ENCODE assay signal across 8 cellular contexts in genomic region chr5:138641547-138642298, GRCh38.
DNase-seq lines count a peak whose midpoint lies in the region; ATAC-seq and TF ChIP-seq lines count a peak whose summit lies in the region.

No MANE protein-coding gene starts in this region.

- H2BK12ac ChIP-seq in mesenchymal stem cell (ENCODE audit: low read length in 2 of 2), result no peak overlapping the region

- no peaks in the 10 kb centered on the region for H3K9me3 ChIP-seq in mesenchymal stem cell (ENCODE audit: control insufficient read depth, low read length)

- no peak overlapping the region for H2AFZ ChIP-seq in mesenchymal stem cell (ENCODE audit: low read depth, low read length)

- peak; percentile 75 for ATAC-seq in effector memory CD8-positive, alpha-beta T cell (replicated peaks)
- no peak for ATAC-seq in HG03135 (IDR thresholded peaks at IDR 0.05; ENCODE audit: unreplicated experiment)

- no peaks in the 10 kb centered on the region for H3K4me1 ChIP-seq in mesenchymal stem cell (ENCODE audit: control insufficient read depth, insufficient read depth, low read depth, low read length)

- H3K27me3 Mint-ChIP-seq in activated CD4-positive, alpha-beta memory T cell treated with anti-CD3 and anti-CD28 coated beads, Interleukin-2, amount 10 ng/mL, durations not matched to agents 7 days and 5 days, result peaks cover 71% of the 10 kb centered on the region
- peaks cover 68 to 95% of the 10 kb centered on the region in 2 donors for H3K27me3 Mint-ChIP-seq in effector memory CD8-positive, alpha-beta T cell

- no peak overlapping the region for H3K23ac ChIP-seq in mesenchymal stem cell (ENCODE audit: low read length in 2 of 2)

- H3K27me3 ChIP-seq in mesenchymal stem cell (ENCODE audit: control insufficient read depth in 1 of 2, insufficient read depth in 1 of 2, low read length in 2 of 2), result peaks cover 15 to 22% of the 10 kb centered on the region in 2 experiments

- CTCF ChIA-PET in activated CD4-positive, alpha-beta memory T cell treated with anti-CD3 and anti-CD28 coated beads, Interleukin-2, amount 10 ng/mL, durations not matched to agents 7 days and 5 days (lab: Charles Lee), result interaction anchor here (0.5 to 1.6 kb wide), 12 partner anchors 9 to 1383 kb away, joined by 3 to 7 read pairs (median 3); partner anchors contain the start of gene HSPA9

- H2BK120ac ChIP-seq in mesenchymal stem cell (ENCODE audit: low read depth, low read length), result no peak overlapping the region

- H2BK5ac ChIP-seq in mesenchymal stem cell (ENCODE audit: low read depth, low read length, poor library complexity, severe bottlenecking), result no peak overlapping the region

- peak; percentile 81 for TF ChIP-seq CTCF in GM12875 (IDR thresholded peaks at IDR 0.05; ENCODE audit: borderline replicate concordance, insufficient read depth, low read depth, low read length)

- WGBS in mesenchymal stem cell, result 48% methylated on average over 18 of the region's 18 CpGs

- no peak overlapping the region for H4K91ac ChIP-seq in mesenchymal stem cell (ENCODE audit: low read length)

- no peak overlapping the region for H2AK5ac ChIP-seq in mesenchymal stem cell (ENCODE audit: low read length, severe bottlenecking)

- no peak overlapping the region for H3K4me3 Mint-ChIP-seq in activated CD4-positive, alpha-beta memory T cell treated with anti-CD3 and anti-CD28 coated beads, Interleukin-2, amount 10 ng/mL, durations not matched to agents 7 days and 5 days
- H3K4me3 Mint-ChIP-seq in effector memory CD8-positive, alpha-beta T cell, result no peak overlapping the region

- H3K79me1 ChIP-seq in mesenchymal stem cell (replicated peaks; ENCODE audit: low read length, poor library complexity, severe bottlenecking), result no peaks in the 10 kb centered on the region

- no peak overlapping the region for H3K4me2 ChIP-seq in mesenchymal stem cell (ENCODE audit: low read length, poor library complexity, severe bottlenecking)

- H3K27ac Mint-ChIP-seq in activated CD4-positive, alpha-beta memory T cell treated with anti-CD3 and anti-CD28 coated beads, Interleukin-2, amount 10 ng/mL, durations not matched to agents 7 days and 5 days, result no peak overlapping the region
- no peak overlapping the region for H3K27ac Mint-ChIP-seq in effector memory CD8-positive, alpha-beta T cell

- H3K9ac ChIP-seq in mesenchymal stem cell (ENCODE audit: low read length), result no peak overlapping the region

- H3K4ac ChIP-seq in mesenchymal stem cell (ENCODE audit: low read depth in 1 of 2, low read length in 2 of 2), result no peak overlapping the region

- DNase-seq in 8988T (peak; percentile 41), NCI-H526 treated with DMSO at 0.1 percent for 48 hours (lab: John Stamatoyannopoulos, UW) (peak; percentile 70), mesenchymal stem cell (peak; percentile 69)
- peak; percentile 80 for DNase-seq in activated CD4-positive, alpha-beta memory T cell treated with anti-CD3 and anti-CD28 coated beads, Interleukin-2, amount 10 ng/mL, durations not matched to agents 7 days and 5 days
- peak; percentile 69 to 75 (median 71) for DNase-seq in effector memory CD8-positive, alpha-beta T cell
- DNase-seq in stimulated activated CD8-positive, alpha-beta memory T cell treated with anti-CD3 and anti-CD28 coated beads, Interleukin-2, amount 100 ng/mL, for 1 hour (ENCODE audit: low read depth in 2 of 2), result peak; percentile 19 to 43

- no peaks in the 10 kb centered on the region for H3K9me3 Mint-ChIP-seq in activated CD4-positive, alpha-beta memory T cell treated with anti-CD3 and anti-CD28 coated beads, Interleukin-2, amount 10 ng/mL, durations not matched to agents 7 days and 5 days
- no peaks in the 10 kb centered on the region for H3K9me3 Mint-ChIP-seq in effector memory CD8-positive, alpha-beta T cell

- POLR2A ChIA-PET in activated CD4-positive, alpha-beta memory T cell treated with anti-CD3 and anti-CD28 coated beads, Interleukin-2, amount 10 ng/mL, durations not matched to agents 7 days and 5 days (lab: Charles Lee), result no interaction called here

- H3K18ac ChIP-seq in mesenchymal stem cell (ENCODE audit: low read depth in 1 of 2, low read length in 2 of 2), result peak overlapping the region in 1 of 2 experiments; percentile 63

- H2BK15ac ChIP-seq in mesenchymal stem cell (ENCODE audit: low read depth, poor library complexity, severe bottlenecking), result no peak overlapping the region

- peak overlapping the region; percentile 45 for H4K8ac ChIP-seq in mesenchymal stem cell (ENCODE audit: low read length)

- H3K36me3 Mint-ChIP-seq in activated CD4-positive, alpha-beta memory T cell treated with anti-CD3 and anti-CD28 coated beads, Interleukin-2, amount 10 ng/mL, durations not matched to agents 7 days and 5 days (ENCODE audit: low read depth), result no peaks in the 10 kb centered on the region
- H3K36me3 Mint-ChIP-seq in effector memory CD8-positive, alpha-beta T cell (ENCODE audit: insufficient read depth), result no peaks in the 10 kb centered on the region

- no peak overlapping the region for H3K4me3 ChIP-seq in GM12875 (ENCODE audit: low read depth, low read length)
- no peak overlapping the region for H3K4me3 ChIP-seq in mesenchymal stem cell (ENCODE audit: insufficient read depth in 1 of 2, low read depth in 1 of 2, low read length in 2 of 2)

- no peak overlapping the region for H3K27ac ChIP-seq in mesenchymal stem cell (ENCODE audit: low read length, poor library complexity, severe bottlenecking)

- no peaks in the 10 kb centered on the region for H3K36me3 ChIP-seq in mesenchymal stem cell (ENCODE audit: control insufficient read depth in 1 of 2, insufficient read depth in 2 of 2, low read depth in 1 of 2, low read length in 2 of 2)

- no peaks in the 10 kb centered on the region for H3K4me1 Mint-ChIP-seq in activated CD4-positive, alpha-beta memory T cell treated with anti-CD3 and anti-CD28 coated beads, Interleukin-2, amount 10 ng/mL, durations not matched to agents 7 days and 5 days
- peaks cover 0 to 5% of the 10 kb centered on the region in 2 donors for H3K4me1 Mint-ChIP-seq in effector memory CD8-positive, alpha-beta T cell (ENCODE audit: low read depth in 2 of 2)

- no peak overlapping the region for H3K14ac ChIP-seq in mesenchymal stem cell (ENCODE audit: low read length in 2 of 2)
